1 cellular context compared by ENCODE assay signal in the genomic region with DNA sequence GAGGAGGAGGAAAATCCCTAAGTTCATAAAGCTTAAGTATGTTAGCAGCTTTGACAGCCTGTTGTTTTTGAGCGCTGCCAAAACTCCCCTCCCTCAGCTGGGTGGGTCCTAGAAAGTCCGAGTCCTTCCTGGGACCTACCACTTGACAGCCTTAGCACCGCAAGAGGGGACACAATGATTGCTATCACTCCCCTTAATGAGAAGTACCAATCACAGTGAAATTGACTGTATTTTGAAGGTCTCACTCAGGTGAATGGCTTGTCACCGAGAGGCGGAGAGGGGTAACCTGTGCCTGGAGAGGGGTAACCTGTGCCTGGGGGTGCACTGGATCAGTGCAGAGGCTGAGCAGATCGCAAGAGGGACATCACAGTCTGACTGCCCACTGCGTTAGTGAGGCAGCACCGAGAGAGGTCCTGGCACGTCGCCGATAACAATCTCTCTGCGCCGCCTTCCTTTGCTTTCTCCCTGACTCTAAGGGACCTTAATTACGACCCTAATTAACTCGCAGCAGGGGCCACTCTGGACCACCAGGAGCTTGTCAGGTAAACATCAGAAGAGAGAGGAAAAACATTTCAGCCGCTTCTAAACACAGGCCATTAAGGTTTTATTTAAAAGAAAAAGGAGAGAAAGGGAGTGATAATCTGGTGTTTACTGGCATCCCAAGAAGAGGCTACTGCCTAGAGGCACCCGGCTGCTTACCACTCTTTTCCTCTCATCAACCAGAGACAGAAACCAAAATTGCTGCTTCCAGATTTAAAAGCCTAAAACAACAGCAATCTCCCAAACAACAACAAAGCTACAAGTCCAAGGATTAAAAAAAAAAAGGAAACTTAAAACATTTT.
TF ChIP-seq lines count a peak whose summit lies in the region.

No MANE protein-coding gene starts in this region.

TF ChIP-seq in SK-N-SH treated with all-trans-retinoic acid at 6 μM for 48 hours, 23 proteins besides CTCF, POLR2A, EP300 and RAD21:
- TF ChIP-seq POU6F1 (CRISPR knock-in tag; IDR thresholded peaks at IDR 0.05; ENCODE audit: borderline replicate concordance, low read depth) = no peak
- no peak for TF ChIP-seq ESRRG (CRISPR knock-in tag; IDR thresholded peaks at IDR 0.05)
- no peak for TF ChIP-seq CSDC2 (CRISPR knock-in tag; IDR thresholded peaks at IDR 0.05)
- no peak for TF ChIP-seq ZFP30 (CRISPR knock-in tag; IDR thresholded peaks at IDR 0.05)
- no peak for TF ChIP-seq ZC3H10 (CRISPR knock-in tag; IDR thresholded peaks at IDR 0.05)
- TF ChIP-seq, protein P1, sequence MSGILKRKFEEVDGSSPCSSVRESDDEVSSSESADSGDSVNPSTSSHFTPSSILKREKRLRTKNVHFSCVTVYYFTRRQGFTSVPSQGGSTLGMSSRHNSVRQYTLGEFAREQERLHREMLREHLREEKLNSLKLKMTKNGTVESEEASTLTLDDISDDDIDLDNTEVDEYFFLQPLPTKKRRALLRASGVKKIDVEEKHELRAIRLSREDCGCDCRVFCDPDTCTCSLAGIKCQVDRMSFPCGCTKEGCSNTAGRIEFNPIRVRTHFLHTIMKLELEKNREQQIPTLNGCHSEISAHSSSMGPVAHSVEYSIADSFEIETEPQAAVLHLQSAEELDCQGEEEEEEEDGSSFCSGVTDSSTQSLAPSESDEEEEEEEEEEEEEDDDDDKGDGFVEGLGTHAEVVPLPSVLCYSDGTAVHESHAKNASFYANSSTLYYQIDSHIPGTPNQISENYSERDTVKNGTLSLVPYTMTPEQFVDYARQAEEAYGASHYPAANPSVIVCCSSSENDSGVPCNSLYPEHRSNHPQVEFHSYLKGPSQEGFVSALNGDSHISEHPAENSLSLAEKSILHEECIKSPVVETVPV (CRISPR knock-in tag; IDR thresholded peaks at IDR 0.05) = no peak
